ENCODE assay signal across 10 cellular contexts in the genomic region with DNA sequence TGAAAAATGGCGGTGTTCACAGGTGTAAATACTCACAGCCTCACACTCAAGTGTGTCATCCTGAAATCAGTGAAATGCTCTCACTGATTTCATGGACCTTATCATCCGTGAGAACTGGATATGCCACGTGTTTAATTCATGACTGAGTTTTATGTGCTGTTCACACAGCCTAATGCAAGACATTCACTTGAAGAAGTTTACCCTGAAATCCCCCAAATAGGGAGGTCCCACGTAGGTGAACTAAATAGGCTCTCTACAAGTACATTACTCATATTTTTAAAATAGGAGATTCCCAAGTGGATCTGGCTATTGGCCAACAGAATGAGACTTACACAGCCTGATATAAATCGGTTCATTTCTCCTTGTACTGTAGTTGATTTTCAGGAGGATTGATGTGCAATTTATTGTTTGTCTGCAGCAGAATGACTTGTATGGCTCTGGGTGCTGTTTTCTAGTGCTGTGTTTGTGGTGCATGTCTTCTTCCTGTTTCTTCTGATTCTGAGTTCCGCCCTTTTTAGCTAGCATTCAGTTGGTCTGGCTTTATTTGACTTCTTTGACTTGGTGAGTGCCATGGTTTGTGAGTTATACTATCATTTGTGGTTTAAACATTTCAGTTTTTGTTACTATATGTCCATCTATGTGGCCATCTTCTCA. TPM values are rescaled to one million over a fixed set of nuclear protein-coding genes. Genes with fewer than 3 reads are reported as not detected.
DNase-seq lines count a peak whose midpoint lies in the region; ATAC-seq and TF ChIP-seq lines count a peak whose summit lies in the region.
"Had no signal": no experiment of that assay in that cellular context is flagged by ENCODE, and none has a peak within 500 bp of the region (broad histone marks: within the 10 kb centered on the region; RNA-seq: fewer than 3 reads in every experiment).

No MANE protein-coding gene starts in this region.

- H3K27ac ChIP-seq in muscle layer of duodenum (ENCODE audit: low read length) (peak overlapping the region; percentile 37), mesendoderm (ENCODE audit: low read depth, low read length) (no peak overlapping the region), aorta (ENCODE audit: low read depth in 1 of 2, low read length in 2 of 2) (no peak overlapping the region)
- H3K27ac ChIP-seq: SK-N-MC had no signal

- no peak overlapping the region for H3K56ac ChIP-seq in mesendoderm (ENCODE audit: low read length)

- H4K5ac ChIP-seq in mesendoderm (ENCODE audit: low read length): no peak overlapping the region

- H2BK15ac ChIP-seq in mesendoderm (replicated peaks; ENCODE audit: low read depth): no peak overlapping the region

- H3K23ac ChIP-seq in mesendoderm (ENCODE audit: low read length): no peak overlapping the region

- DNase-seq in GM12864 (ENCODE audit: low read depth): no peak
- peak; percentile 44 for DNase-seq in NCI-H2171 treated with DMSO at 0.1 percent for 48 hours (lab: John Stamatoyannopoulos, UW)
- no peak for DNase-seq in mesendoderm
- no peak for DNase-seq in aorta
- no peak for DNase-seq in NK-92 treated with Interleukin-12 subunit alpha and Interleukin-12 subunit beta, amount 100 ng/mL, for 24 hours (lab: John Stamatoyannopoulos, UW)
- no peak for DNase-seq in cerebellar cortex (ENCODE audit: low spot score)

- ATAC-seq in GM21619 (IDR thresholded peaks at IDR 0.05; ENCODE audit: unreplicated experiment): peak; percentile 34
- no peak for ATAC-seq in aorta (ENCODE audit: low FRiP score)
- ATAC-seq: sciatic nerve had no signal

- H3K79me1 ChIP-seq in mesendoderm (ENCODE audit: low read length): peaks cover 23% of the 10 kb centered on the region

- no peak overlapping the region for H3K9ac ChIP-seq in mesendoderm (ENCODE audit: low read length)

- no peak overlapping the region for H4K8ac ChIP-seq in mesendoderm (ENCODE audit: low read depth, low read length)

- H3K79me2 ChIP-seq in mesendoderm (ENCODE audit: control insufficient read depth, insufficient read depth, low read length): peaks cover 92% of the 10 kb centered on the region

- H2BK5ac ChIP-seq in mesendoderm (ENCODE audit: low read length): no peak overlapping the region

- no peak overlapping the region for H3K4me2 ChIP-seq in mesendoderm (ENCODE audit: low read length)

- H3K4ac ChIP-seq in mesendoderm (ENCODE audit: low read depth, low read length): no peak overlapping the region

- intact Hi-C loops in aorta (cut with DNase I): no loop called here

- no peak overlapping the region for H3K18ac ChIP-seq in mesendoderm (ENCODE audit: low read length)

- H3K4me1 ChIP-seq in muscle layer of duodenum (ENCODE audit: control insufficient read depth in 1 of 2, insufficient read depth in 2 of 2, low read length in 2 of 2) (peaks cover 11 to 57% of the 10 kb centered on the region in 2 donors), mesendoderm (ENCODE audit: control insufficient read depth, low read depth, low read length) (peaks cover 35% of the 10 kb centered on the region), aorta (ENCODE audit: control insufficient read depth in 1 of 2, insufficient read depth in 2 of 2, low read length in 2 of 2) (peaks cover 2 to 17% of the 10 kb centered on the region in 2 donors)

- H3K36me3 ChIP-seq in muscle layer of duodenum (ENCODE audit: control insufficient read depth in 1 of 2, insufficient read depth in 2 of 2, low read length in 2 of 2) (no peaks in the 10 kb centered on the region), mesendoderm (ENCODE audit: control insufficient read depth, insufficient read depth, low read length) (no peaks in the 10 kb centered on the region), aorta (ENCODE audit: control insufficient read depth in 1 of 2, insufficient read depth in 2 of 2, low read length in 1 of 2) (no peaks in the 10 kb centered on the region)

- H3K9me3 ChIP-seq in muscle layer of duodenum (ENCODE audit: control insufficient read depth in 1 of 2, low read length in 2 of 2) (peaks cover 0 to 6% of the 10 kb centered on the region in 2 donors), aorta (ENCODE audit: control insufficient read depth, low read length) (no peaks in the 10 kb centered on the region)

- H2BK120ac ChIP-seq in mesendoderm (ENCODE audit: low read depth, low read length): no peak overlapping the region

- no CpG with 5 or more reads among the region's 6 CpGs for WGBS in mesendoderm (ENCODE audit: extremely low coverage, insufficient coverage, low lambda C conversion rate)
- WGBS in aorta, 2 donors: 73 to 74% methylated on average over 6 of the region's 6 CpGs

- TF ChIP-seq CTCF in GM12864 (IDR thresholded peaks at IDR 0.05; ENCODE audit: low read depth, low read length, missing control alignments): no peak

- H2AK5ac ChIP-seq in mesendoderm (ENCODE audit: low read length): no peak overlapping the region

- H3K27me3 ChIP-seq in muscle layer of duodenum (ENCODE audit: low read depth, low read length): no peaks in the 10 kb centered on the region
- H3K27me3 ChIP-seq in mesendoderm (ENCODE audit: insufficient read depth, low read length, poor library complexity): no peaks in the 10 kb centered on the region
- no peaks in the 10 kb centered on the region for H3K27me3 ChIP-seq in aorta (ENCODE audit: control insufficient read depth in 1 of 2, insufficient read depth in 2 of 2, low read length in 1 of 2)

- H3K4me3 ChIP-seq in GM12864 (ENCODE audit: low read depth, low read length) (peak overlapping the region; percentile 53), muscle layer of duodenum (ENCODE audit: low read depth in 1 of 2, low read length in 2 of 2) (no peak overlapping the region), mesendoderm (ENCODE audit: low read length) (no peak overlapping the region), aorta (ENCODE audit: low read length in 2 of 2) (no peak overlapping the region)
- H3K4me3 ChIP-seq: SK-N-MC had no signal

RNA-seq across cellular contexts. Expression of a gene that starts 25.1 kb away (rescaled TPM):
- polyA plus RNA-seq in mesendoderm (2013, experiment 1 of 2): 32.6 TPM
- 32.2 TPM for polyA plus RNA-seq in mesendoderm (2013, experiment 2 of 2)
- 100 to 1,000 TPM; 346 to 374 TPM for total RNA-seq in aorta
- polyA plus RNA-seq in aorta: 10 to 100 TPM; 22.0 to 36.7 TPM
